ENCODE assay signal across 1 cellular context in the genomic region with DNA sequence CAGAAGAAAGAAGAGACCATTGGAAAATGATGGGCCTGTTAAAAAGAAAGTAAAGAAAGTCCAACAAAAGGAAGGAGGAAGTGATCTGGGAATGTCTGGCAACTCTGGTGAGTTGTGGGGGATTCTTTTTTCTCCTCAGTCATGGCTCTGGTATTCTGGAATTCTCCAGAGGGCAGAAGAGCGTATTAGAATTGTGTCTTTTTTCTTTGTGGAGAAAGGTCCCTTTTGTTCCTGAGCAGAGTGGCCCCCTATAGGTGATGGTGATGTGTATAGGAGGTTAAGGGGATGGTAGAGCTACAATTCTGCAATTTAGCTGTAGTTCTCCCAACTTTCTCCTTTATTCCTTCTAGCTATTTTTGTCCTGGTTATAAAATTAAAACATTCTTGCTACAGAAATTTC.
TF ChIP-seq lines count a peak whose summit lies in the region.

No MANE protein-coding gene starts in this region.

TF ChIP-seq in K562, 482 proteins besides CTCF, POLR2A, EP300 and RAD21:
- TF ChIP-seq, protein P1, sequence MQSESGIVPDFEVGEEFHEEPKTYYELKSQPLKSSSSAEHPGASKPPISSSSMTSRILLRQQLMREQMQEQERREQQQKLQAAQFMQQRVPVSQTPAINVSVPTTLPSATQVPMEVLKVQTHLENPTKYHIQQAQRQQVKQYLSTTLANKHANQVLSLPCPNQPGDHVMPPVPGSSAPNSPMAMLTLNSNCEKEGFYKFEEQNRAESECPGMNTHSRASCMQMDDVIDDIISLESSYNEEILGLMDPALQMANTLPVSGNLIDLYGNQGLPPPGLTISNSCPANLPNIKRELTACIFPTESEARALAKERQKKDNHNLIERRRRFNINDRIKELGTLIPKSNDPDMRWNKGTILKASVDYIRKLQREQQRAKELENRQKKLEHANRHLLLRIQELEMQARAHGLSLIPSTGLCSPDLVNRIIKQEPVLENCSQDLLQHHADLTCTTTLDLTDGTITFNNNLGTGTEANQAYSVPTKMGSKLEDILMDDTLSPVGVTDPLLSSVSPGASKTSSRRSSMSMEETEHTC (IDR thresholded peaks at IDR 0.05) = no peak
- TF ChIP-seq ZNF431 (CRISPR knock-in tag; IDR thresholded peaks at IDR 0.05) = no peak
- TF ChIP-seq, protein P2, sequence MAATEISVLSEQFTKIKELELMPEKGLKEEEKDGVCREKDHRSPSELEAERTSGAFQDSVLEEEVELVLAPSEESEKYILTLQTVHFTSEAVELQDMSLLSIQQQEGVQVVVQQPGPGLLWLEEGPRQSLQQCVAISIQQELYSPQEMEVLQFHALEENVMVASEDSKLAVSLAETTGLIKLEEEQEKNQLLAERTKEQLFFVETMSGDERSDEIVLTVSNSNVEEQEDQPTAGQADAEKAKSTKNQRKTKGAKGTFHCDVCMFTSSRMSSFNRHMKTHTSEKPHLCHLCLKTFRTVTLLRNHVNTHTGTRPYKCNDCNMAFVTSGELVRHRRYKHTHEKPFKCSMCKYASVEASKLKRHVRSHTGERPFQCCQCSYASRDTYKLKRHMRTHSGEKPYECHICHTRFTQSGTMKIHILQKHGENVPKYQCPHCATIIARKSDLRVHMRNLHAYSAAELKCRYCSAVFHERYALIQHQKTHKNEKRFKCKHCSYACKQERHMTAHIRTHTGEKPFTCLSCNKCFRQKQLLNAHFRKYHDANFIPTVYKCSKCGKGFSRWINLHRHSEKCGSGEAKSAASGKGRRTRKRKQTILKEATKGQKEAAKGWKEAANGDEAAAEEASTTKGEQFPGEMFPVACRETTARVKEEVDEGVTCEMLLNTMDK (IDR thresholded peaks at IDR 0.05; ENCODE audit: borderline replicate concordance, insufficient read depth, low read depth, low read length, poor library complexity, severe bottlenecking) = peak; percentile 21
- TF ChIP-seq, protein P3, sequence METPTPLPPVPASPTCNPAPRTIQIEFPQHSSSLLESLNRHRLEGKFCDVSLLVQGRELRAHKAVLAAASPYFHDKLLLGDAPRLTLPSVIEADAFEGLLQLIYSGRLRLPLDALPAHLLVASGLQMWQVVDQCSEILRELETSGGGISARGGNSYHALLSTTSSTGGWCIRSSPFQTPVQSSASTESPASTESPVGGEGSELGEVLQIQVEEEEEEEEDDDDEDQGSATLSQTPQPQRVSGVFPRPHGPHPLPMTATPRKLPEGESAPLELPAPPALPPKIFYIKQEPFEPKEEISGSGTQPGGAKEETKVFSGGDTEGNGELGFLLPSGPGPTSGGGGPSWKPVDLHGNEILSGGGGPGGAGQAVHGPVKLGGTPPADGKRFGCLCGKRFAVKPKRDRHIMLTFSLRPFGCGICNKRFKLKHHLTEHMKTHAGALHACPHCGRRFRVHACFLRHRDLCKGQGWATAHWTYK (CRISPR knock-in tag; IDR thresholded peaks at IDR 0.05) = no peak
- TF ChIP-seq TBP (optimal IDR thresholded peaks at IDR 0.05; ENCODE audit: low read depth, low read length) = no peak
- TF ChIP-seq, protein P4, sequence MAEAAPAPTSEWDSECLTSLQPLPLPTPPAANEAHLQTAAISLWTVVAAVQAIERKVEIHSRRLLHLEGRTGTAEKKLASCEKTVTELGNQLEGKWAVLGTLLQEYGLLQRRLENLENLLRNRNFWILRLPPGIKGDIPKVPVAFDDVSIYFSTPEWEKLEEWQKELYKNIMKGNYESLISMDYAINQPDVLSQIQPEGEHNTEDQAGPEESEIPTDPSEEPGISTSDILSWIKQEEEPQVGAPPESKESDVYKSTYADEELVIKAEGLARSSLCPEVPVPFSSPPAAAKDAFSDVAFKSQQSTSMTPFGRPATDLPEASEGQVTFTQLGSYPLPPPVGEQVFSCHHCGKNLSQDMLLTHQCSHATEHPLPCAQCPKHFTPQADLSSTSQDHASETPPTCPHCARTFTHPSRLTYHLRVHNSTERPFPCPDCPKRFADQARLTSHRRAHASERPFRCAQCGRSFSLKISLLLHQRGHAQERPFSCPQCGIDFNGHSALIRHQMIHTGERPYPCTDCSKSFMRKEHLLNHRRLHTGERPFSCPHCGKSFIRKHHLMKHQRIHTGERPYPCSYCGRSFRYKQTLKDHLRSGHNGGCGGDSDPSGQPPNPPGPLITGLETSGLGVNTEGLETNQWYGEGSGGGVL (CRISPR knock-in tag; IDR thresholded peaks at IDR 0.05) = no peak
- TF ChIP-seq, protein P5, sequence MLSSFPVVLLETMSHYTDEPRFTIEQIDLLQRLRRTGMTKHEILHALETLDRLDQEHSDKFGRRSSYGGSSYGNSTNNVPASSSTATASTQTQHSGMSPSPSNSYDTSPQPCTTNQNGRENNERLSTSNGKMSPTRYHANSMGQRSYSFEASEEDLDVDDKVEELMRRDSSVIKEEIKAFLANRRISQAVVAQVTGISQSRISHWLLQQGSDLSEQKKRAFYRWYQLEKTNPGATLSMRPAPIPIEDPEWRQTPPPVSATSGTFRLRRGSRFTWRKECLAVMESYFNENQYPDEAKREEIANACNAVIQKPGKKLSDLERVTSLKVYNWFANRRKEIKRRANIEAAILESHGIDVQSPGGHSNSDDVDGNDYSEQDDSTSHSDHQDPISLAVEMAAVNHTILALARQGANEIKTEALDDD (IDR thresholded peaks at IDR 0.05) = no peak
- no peak for TF ChIP-seq HIVEP1 (CRISPR knock-in tag; IDR thresholded peaks at IDR 0.05)
TF ChIP-seq in K562: peak in this region for 1.
